In the genomic region with DNA sequence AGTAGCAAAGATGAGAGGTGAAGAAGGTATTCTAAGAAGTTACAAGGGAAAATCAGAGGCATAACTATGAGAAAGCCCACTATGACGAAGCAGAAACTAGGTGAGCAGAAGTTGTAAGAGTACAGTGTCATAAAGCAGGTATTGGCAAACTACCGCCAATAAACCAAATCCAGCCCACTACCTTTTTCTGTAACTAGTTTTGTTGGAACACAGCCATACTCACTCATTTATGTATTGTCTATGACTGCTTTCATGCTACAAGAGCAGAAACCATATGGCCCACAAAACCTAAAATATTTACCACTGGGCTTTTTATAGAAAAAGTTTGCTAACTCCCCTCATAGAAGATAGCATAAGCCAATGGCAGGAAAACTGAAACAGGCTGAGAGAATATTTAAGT, we compare ENCODE assay signal across 20 cellular contexts. TPM values are rescaled to one million over a fixed set of nuclear protein-coding genes. Genes with fewer than 3 reads are reported as not detected.
DNase-seq lines count a peak whose midpoint lies in the region; ATAC-seq and TF ChIP-seq lines count a peak whose summit lies in the region.
"Had no signal": no experiment of that assay in that cellular context is flagged by ENCODE, and none has a peak within 500 bp of the region (broad histone marks: within the 10 kb centered on the region; RNA-seq: fewer than 3 reads in every experiment).

No MANE protein-coding gene starts in this region.

- peaks cover 6% of the 10 kb centered on the region in 2 donors for H3K36me3 Mint-ChIP-seq in activated naive CD4-positive, alpha-beta T cell treated with anti-CD3 and anti-CD28 coated beads, Interleukin-2, amount 50 U/mL, for 72 hours
- H3K36me3 Mint-ChIP-seq in osteocyte (ENCODE audit: unreplicated experiment): peaks cover 31% of the 10 kb centered on the region
- peaks cover 47% of the 10 kb centered on the region for H3K36me3 Mint-ChIP-seq in activated CD4-positive, alpha-beta T cell treated with anti-CD3 and anti-CD28 coated beads, Interleukin-2, amount 10 ng/mL, durations not matched to agents 24 days and 14 days (ENCODE audit: low read depth)

- no peak for DNase-seq in activated naive CD4-positive, alpha-beta T cell treated with anti-CD3 and anti-CD28 coated beads, Interleukin-2, amount 50 U/mL, for 72 hours (ENCODE audit: low spot score in 2 of 2)
- no peak for DNase-seq in activated naive CD4-positive, alpha-beta T cell (lab: John Stamatoyannopoulos, UW)
- no peak for DNase-seq in osteocyte (ENCODE audit: extremely low spot score, unreplicated experiment)
- no peak for DNase-seq in inferior parietal cortex (ENCODE audit: extremely low spot score)
- no peak for DNase-seq in activated CD4-positive, alpha-beta T cell treated with anti-CD3 and anti-CD28 coated beads, Interleukin-2, amount 10 ng/mL, durations not matched to agents 24 days and 14 days
- DNase-seq: activated CD4-positive, alpha-beta memory T cell treated with anti-CD3 and anti-CD28 coated beads, Interleukin-2, amount 10 ng/mL, durations not matched to agents 7 days and 5 days; aorta; DMS53; foreskin fibroblast; left ventricle myocardium inferior; MM.1S; NCI-H1930; NCI-H524 treated with DMSO at 0.1 percent for 48 hours; PC-3; upper lobe of left lung had no signal

- intact Hi-C loops in activated CD4-positive, alpha-beta T cell treated with anti-CD3 and anti-CD28 coated beads, Interleukin-2, amount 10 ng/mL, durations not matched to agents 24 days and 14 days (cut with micrococcal nuclease): no loop called here

- no peak overlapping the region for H3K4me3 Mint-ChIP-seq in osteocyte (ENCODE audit: unreplicated experiment)
- no peak overlapping the region for H3K4me3 Mint-ChIP-seq in activated CD4-positive, alpha-beta T cell treated with anti-CD3 and anti-CD28 coated beads, Interleukin-2, amount 10 ng/mL, durations not matched to agents 24 days and 14 days
- H3K4me3 Mint-ChIP-seq: activated CD4-positive, alpha-beta memory T cell treated with anti-CD3 and anti-CD28 coated beads, Interleukin-2, amount 10 ng/mL, durations not matched to agents 7 days and 5 days had no signal

- peak; percentile 18 to 90 for ATAC-seq in activated naive CD4-positive, alpha-beta T cell treated with anti-CD3 and anti-CD28 coated beads, Interleukin-2, amount 50 U/mL, for 72 hours
- peak; percentile 63 for ATAC-seq in HG02763 (IDR thresholded peaks at IDR 0.05; ENCODE audit: unreplicated experiment)
- ATAC-seq in HG03432 (IDR thresholded peaks at IDR 0.05; ENCODE audit: unreplicated experiment): peak; percentile 94
- ATAC-seq in HG03097 (IDR thresholded peaks at IDR 0.05; ENCODE audit: low FRiP score, unreplicated experiment): no peak
- ATAC-seq: A549, PC-3, SK-N-SH treated with all-trans-retinoic acid at 6 μM for 48 hours had no signal

- no peaks in the 10 kb centered on the region for H3K9me3 Mint-ChIP-seq in activated naive CD4-positive, alpha-beta T cell treated with anti-CD3 and anti-CD28 coated beads, Interleukin-2, amount 50 U/mL, for 72 hours
- H3K9me3 Mint-ChIP-seq in osteocyte (ENCODE audit: unreplicated experiment): peaks cover 10% of the 10 kb centered on the region
- H3K9me3 Mint-ChIP-seq in activated CD4-positive, alpha-beta T cell treated with anti-CD3 and anti-CD28 coated beads, Interleukin-2, amount 10 ng/mL, durations not matched to agents 24 days and 14 days: no peaks in the 10 kb centered on the region
- H3K9me3 Mint-ChIP-seq: activated CD4-positive, alpha-beta memory T cell treated with anti-CD3 and anti-CD28 coated beads, Interleukin-2, amount 10 ng/mL, durations not matched to agents 7 days and 5 days had no signal

- no peak for TF ChIP-seq CTCF in osteocyte (IDR thresholded peaks at IDR 0.05)

- H3K4me1 Mint-ChIP-seq in osteocyte (ENCODE audit: unreplicated experiment): no peaks in the 10 kb centered on the region
- peaks cover 2% of the 10 kb centered on the region for H3K4me1 Mint-ChIP-seq in activated CD4-positive, alpha-beta T cell treated with anti-CD3 and anti-CD28 coated beads, Interleukin-2, amount 10 ng/mL, durations not matched to agents 24 days and 14 days
- H3K4me1 Mint-ChIP-seq: activated CD4-positive, alpha-beta memory T cell treated with anti-CD3 and anti-CD28 coated beads, Interleukin-2, amount 10 ng/mL, durations not matched to agents 7 days and 5 days had no signal

- no peak overlapping the region for H3K27ac Mint-ChIP-seq in activated naive CD4-positive, alpha-beta T cell treated with anti-CD3 and anti-CD28 coated beads, Interleukin-2, amount 50 U/mL, for 72 hours
- H3K27ac Mint-ChIP-seq in osteocyte (ENCODE audit: unreplicated experiment): no peak overlapping the region
- H3K27ac Mint-ChIP-seq in activated CD4-positive, alpha-beta T cell treated with anti-CD3 and anti-CD28 coated beads, Interleukin-2, amount 10 ng/mL, durations not matched to agents 24 days and 14 days: no peak overlapping the region
- H3K27ac Mint-ChIP-seq: activated CD4-positive, alpha-beta memory T cell treated with anti-CD3 and anti-CD28 coated beads, Interleukin-2, amount 10 ng/mL, durations not matched to agents 7 days and 5 days had no signal

- no peaks in the 10 kb centered on the region for H3K27me3 Mint-ChIP-seq in osteocyte (ENCODE audit: unreplicated experiment)
- no peaks in the 10 kb centered on the region for H3K27me3 Mint-ChIP-seq in activated CD4-positive, alpha-beta T cell treated with anti-CD3 and anti-CD28 coated beads, Interleukin-2, amount 10 ng/mL, durations not matched to agents 24 days and 14 days
- H3K27me3 Mint-ChIP-seq: activated CD4-positive, alpha-beta memory T cell treated with anti-CD3 and anti-CD28 coated beads, Interleukin-2, amount 10 ng/mL, durations not matched to agents 7 days and 5 days had no signal

RNA-seq across cellular contexts. Expression of a gene that starts 31.8 kb away (rescaled TPM):
- total RNA-seq in activated naive CD4-positive, alpha-beta T cell treated with anti-CD3 and anti-CD28 coated beads, Interleukin-2, amount 50 U/mL, for 72 hours: not detected
- total RNA-seq in osteocyte: not detected in 2 replicates
- total RNA-seq in activated CD4-positive, alpha-beta T cell treated with anti-CD3 and anti-CD28 coated beads, Interleukin-2, amount 10 ng/mL, durations not matched to agents 24 days and 14 days: not detected in 2 replicates
- total RNA-seq: activated CD4-positive, alpha-beta memory T cell treated with anti-CD3 and anti-CD28 coated beads, Interleukin-2, amount 10 ng/mL, durations not matched to agents 7 days and 5 days; aorta; left ventricle myocardium inferior; PC-3; upper lobe of left lung had no signal
